In genomic region chr4:107008115-107008514, GRCh38 we compare ENCODE assay signal across 38 cellular contexts. TPM values are rescaled to one million over a fixed set of nuclear protein-coding genes. Genes with fewer than 3 reads are reported as not detected.
"Had no signal": no experiment of that assay in that cellular context is flagged by ENCODE, and none has a peak within 500 bp of the region (broad histone marks: within the 10 kb centered on the region; RNA-seq: fewer than 3 reads in every experiment).

No MANE protein-coding gene starts in this region.

- H3K4me1 ChIP-seq: adrenal gland had no signal

- ATAC-seq: activated CD4-positive, alpha-beta T cell treated with anti-CD3 and anti-CD28 coated beads for 36 hours; activated CD4-positive, CD25-positive, alpha-beta regulatory T cell treated with anti-CD3 and anti-CD28 coated beads, Interleukin-2, amount 50 U/mL, for 24 hours; activated CD8-positive, alpha-beta T cell treated with anti-CD3 and anti-CD28 coated beads, Interleukin-2, amount 10 ng/mL, durations not matched to agents 7 days and 5 days; activated naive CD4-positive, alpha-beta T cell treated with anti-CD3 and anti-CD28 coated beads, Interleukin-2, amount 50 U/mL, for 72 hours; activated T-cell treated with anti-CD3 and anti-CD28 coated beads, Interleukin-2, amount 50 U/mL, for 4 hours; Right ventricle myocardium inferior; WTC11 had no signal

- H3K4me3 ChIP-seq: adrenal gland, PC-9 had no signal

- H2AFZ ChIP-seq: PC-9 had no signal

- H3K9me3 ChIP-seq: adrenal gland had no signal

- H3K4me2 ChIP-seq: PC-9 had no signal

- DNase-seq: activated CD4-positive, alpha-beta T cell treated with anti-CD3 and anti-CD28 coated beads for 36 hours; activated CD4-positive, alpha-beta T cell treated with anti-CD3 and anti-CD28 coated beads, Interleukin-2, amount 10 ng/mL, durations not matched to agents 7 days and 5 days; activated CD4-positive, alpha-beta T cell treated with anti-CD3 and anti-CD28 coated beads, Interleukin-2, amount 50 U/mL, for 48 hours; activated CD8-positive, alpha-beta memory T cell treated with anti-CD3 and anti-CD28 coated beads, Interleukin-2, amount 50 U/mL, for 4 hours; activated CD8-positive, alpha-beta T cell treated with anti-CD3 and anti-CD28 coated beads, Interleukin-2, amount 10 ng/mL, durations not matched to agents 7 days and 5 days; activated gamma-delta T cell treated with Interleukin-2 at 50 U/mL for 16 hours; activated naive CD4-positive, alpha-beta T cell treated with anti-CD3 and anti-CD28 coated beads for 36 hours; activated T-cell treated with anti-CD3 and anti-CD28 coated beads for 4 hours; activated T-cell treated with anti-CD3 and anti-CD28 coated beads, Interleukin-2, amount 50 U/mL, for 4 hours; adrenal gland; anterior cingulate cortex; caudate nucleus; cerebellar nuclear complex; Karpas-422; KBM-7; NCI-H1092 treated with DMSO at 0.1 percent for 48 hours; NCI-H1417; NCI-H146; NCI-H187; NCI-H2029 treated with DMSO at 0.1 percent for 48 hours; NCI-H2107; NCI-H2171 treated with DMSO at 0.1 percent for 48 hours; NCI-H226; NCI-H446 treated with DMSO at 0.1 percent for 48 hours; NCI-H524; NK-92 treated with Interleukin-12 subunit alpha and Interleukin-12 subunit beta, amount 100 ng/mL, for 24 hours; PC-9; T1000 had no signal

- H3K27ac ChIP-seq: adrenal gland, PC-9, RWPE1 had no signal

- H3K36me3 ChIP-seq: adrenal gland had no signal

- H3K27me3 ChIP-seq: adrenal gland had no signal

RNA-seq across cellular contexts. Expression of gene DKK2, which starts 28.0 kb away (rescaled TPM):
- total RNA-seq: activated CD4-positive, alpha-beta T cell treated with anti-CD3 and anti-CD28 coated beads for 36 hours; activated CD4-positive, alpha-beta T cell treated with anti-CD3 and anti-CD28 coated beads, Interleukin-2, amount 10 ng/mL, durations not matched to agents 7 days and 5 days; activated CD8-positive, alpha-beta T cell treated with anti-CD3 and anti-CD28 coated beads, Interleukin-2, amount 10 ng/mL, durations not matched to agents 7 days and 5 days; activated naive CD4-positive, alpha-beta T cell treated with anti-CD3 and anti-CD28 coated beads for 36 hours; activated naive CD4-positive, alpha-beta T cell treated with anti-CD3 and anti-CD28 coated beads, Interleukin-2, amount 50 U/mL, for 72 hours; activated T-cell treated with anti-CD3 and anti-CD28 coated beads, Interleukin-2, amount 50 U/mL, for 4 hours; activated T-helper 1 cell treated with anti-CD3 and anti-CD28 coated beads, Interleukin-12 subunit alpha, Interleukin-12 subunit beta, Interleukin-2, Interleukin-4 antibody, amounts not matched to agents 30 ng/mL and 10 ng/mL and 1 ng/mL, durations not matched to agents 14 hours and 24 hours and 36 hours; bronchial epithelial cell; OCI-LY7; PC-9; T-helper 1 cell treated with Interleukin-12 subunit alpha and Interleukin-12 subunit beta and Interleukin-4 antibody, amounts not matched to agents 30 ng/mL and 1 ng/mL, for 36 hours; T-helper 2 cell treated with Interferon-gamma antibody and Interleukin-4, amounts not matched to agents 100 ng/mL and 5 ng/mL, for 36 hours; WTC11 had no signal
